Comparison of ENCODE assay signal across 26 cellular contexts in the genomic region with DNA sequence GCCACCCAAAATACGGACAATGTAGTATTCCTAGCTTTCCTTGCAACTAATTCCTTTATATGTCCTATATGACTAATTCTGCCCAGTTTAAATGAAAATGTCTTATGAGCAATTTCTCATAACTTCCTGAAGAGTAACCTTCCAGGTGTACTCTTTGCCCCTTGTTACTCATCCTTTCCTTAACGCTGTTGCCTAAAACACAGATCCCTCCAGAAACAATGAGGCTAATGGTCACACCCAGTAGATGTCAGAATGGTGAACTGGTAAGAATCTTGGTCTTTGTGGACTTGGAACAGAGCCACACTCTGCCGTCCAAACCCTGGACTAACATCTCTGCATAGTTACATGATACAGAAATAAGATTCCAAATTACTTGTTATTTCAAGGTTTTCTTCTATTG.
"Had no signal": no experiment of that assay in that cellular context is flagged by ENCODE, and none has a peak within 500 bp of the region (broad histone marks: within the 10 kb centered on the region; RNA-seq: fewer than 3 reads in every experiment).

No MANE protein-coding gene starts in this region.

- H2AFZ ChIP-seq: hepatocyte had no signal

- DNase-seq: activated CD4-positive, alpha-beta T cell treated with anti-CD3 and anti-CD28 coated beads for 48 hours; activated CD4-positive, alpha-beta T cell treated with anti-CD3 and anti-CD28 coated beads, Interleukin-2, amount 50 U/mL, for 48 hours; activated CD8-positive, alpha-beta memory T cell treated with anti-CD3 and anti-CD28 coated beads, Interleukin-2, amount 50 U/mL, for 4 hours; activated effector memory CD4-positive, alpha-beta T cell treated with anti-CD3 and anti-CD28 coated beads, Interleukin-2, amount 50 U/mL, for 16 hours; activated naive CD4-positive, alpha-beta T cell treated with anti-CD3 and anti-CD28 coated beads for 36 hours; activated naive CD8-positive, alpha-beta T cell treated with anti-CD3 and anti-CD28 coated beads, Interleukin-2, amount 10 ng/mL, durations not matched to agents 7 days and 5 days; activated T-cell treated with anti-CD3 and anti-CD28 coated beads, Interleukin-2, amount 50 U/mL, for 1 hour; caudate nucleus; cortex of kidney; islet precursor cell; left cardiac atrium; left ventricle myocardium superior; posterior cingulate gyrus; right cardiac atrium; stimulated activated CD4-positive, alpha-beta T cell treated with anti-CD3 and anti-CD28 coated beads, Interleukin-15, amount 100 ng/mL, for 24 hours; stimulated activated CD4-positive, alpha-beta T cell treated with anti-CD3 and anti-CD28 coated beads, Interleukin-2, amount 100 ng/mL, for 24 hours; stimulated activated naive B cell treated with anti-CD40 and anti-IgM and Interleukin-4, amounts not matched to agents 10 μg/mL and 1 μg/mL and 100 μg/mL, for 72 hours; stomach; tibial artery; upper lobe of right lung; WERI-Rb-1 had no signal

- H3K27ac ChIP-seq: ascending aorta, gastroesophageal sphincter, hepatocyte, stomach, suprapubic skin, tibial artery, upper lobe of right lung, WERI-Rb-1 had no signal

- H3K4me1 ChIP-seq: ascending aorta, gastroesophageal sphincter, stomach, suprapubic skin, tibial artery, upper lobe of right lung had no signal

- H3K27me3 ChIP-seq: ascending aorta, gastroesophageal sphincter, hepatocyte, stomach, suprapubic skin, tibial artery, upper lobe of right lung had no signal

- ATAC-seq: activated CD4-positive, CD25-positive, alpha-beta regulatory T cell treated with anti-CD3 and anti-CD28 coated beads, Interleukin-2, amount 50 U/mL, for 24 hours; gastroesophageal sphincter; left cardiac atrium; left ventricle myocardium superior; right cardiac atrium; stimulated activated naive B cell treated with anti-CD40 and anti-IgM and Interleukin-4, amounts not matched to agents 10 μg/mL and 1 μg/mL and 100 μg/mL, for 72 hours; upper lobe of right lung had no signal

- H3K79me2 ChIP-seq: hepatocyte had no signal

- H3K36me3 ChIP-seq: ascending aorta, gastroesophageal sphincter, stomach, suprapubic skin, tibial artery, upper lobe of right lung, WERI-Rb-1 had no signal

- H3K4me2 ChIP-seq: hepatocyte had no signal

- H3K4me3 ChIP-seq: ascending aorta, gastroesophageal sphincter, hepatocyte, stomach, suprapubic skin, tibial artery, upper lobe of right lung had no signal

- H3K9me3 ChIP-seq: ascending aorta, gastroesophageal sphincter, stomach, suprapubic skin, tibial artery, upper lobe of right lung had no signal
